ENCODE assay signal across 16 cellular contexts in the genomic region with DNA sequence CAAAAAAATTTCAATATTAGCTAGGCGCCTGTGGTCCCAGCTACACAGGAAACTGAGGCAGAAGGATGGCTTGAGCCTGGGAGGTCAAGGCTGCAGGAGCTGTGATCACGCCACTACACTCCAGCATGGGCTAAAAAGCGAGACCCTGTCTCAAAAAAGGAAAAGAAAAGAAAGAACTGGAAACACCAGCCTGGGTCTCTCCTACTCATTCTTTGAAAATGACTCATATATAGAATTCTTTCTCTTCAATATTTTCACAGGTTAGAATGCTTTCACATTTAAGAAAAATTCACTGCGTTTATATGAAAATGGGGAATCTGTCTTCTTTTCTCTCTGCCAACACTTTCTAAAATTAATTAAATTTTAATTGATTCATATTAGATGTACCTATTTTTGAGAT.
DNase-seq lines count a peak whose midpoint lies in the region; ATAC-seq and TF ChIP-seq lines count a peak whose summit lies in the region.
"Had no signal": no experiment of that assay in that cellular context is flagged by ENCODE, and none has a peak within 500 bp of the region (broad histone marks: within the 10 kb centered on the region; RNA-seq: fewer than 3 reads in every experiment).

No MANE protein-coding gene starts in this region.

- CTCF ChIA-PET in activated naive CD4-positive, alpha-beta T cell treated with anti-CD3 and anti-CD28 coated beads, Interleukin-2, amount 10 ng/mL, durations not matched to agents 7 days and 5 days (lab: Charles Lee): interaction anchor here (0.9 to 8.5 kb wide), 6 partner anchors 181 to 1571 kb away, joined by 3 to 121 read pairs (median 8); partner anchors contain the start of gene C9orf40

- peak; percentile 71 to 85 for ATAC-seq in activated naive CD4-positive, alpha-beta T cell treated with anti-CD3 and anti-CD28 coated beads, Interleukin-2, amount 50 U/mL, for 72 hours
- ATAC-seq in GM21529 (IDR thresholded peaks at IDR 0.05; ENCODE audit: unreplicated experiment) (peak; percentile 70), HG03108 (IDR thresholded peaks at IDR 0.05; ENCODE audit: unreplicated experiment) (peak; percentile 57)
- ATAC-seq in stimulated activated naive B cell treated with anti-CD40 and anti-IgM and Interleukin-4, amounts not matched to agents 10 μg/mL and 1 μg/mL and 100 μg/mL, for 72 hours (replicated peaks): no peak
- ATAC-seq: esophagus mucosa, WTC11 had no signal

- peaks cover 0 to 6% of the 10 kb centered on the region in 2 donors for H3K9me3 Mint-ChIP-seq in activated naive CD4-positive, alpha-beta T cell treated with anti-CD3 and anti-CD28 coated beads, Interleukin-2, amount 50 U/mL, for 72 hours
- no peaks in the 10 kb centered on the region for H3K9me3 Mint-ChIP-seq in activated naive CD4-positive, alpha-beta T cell treated with anti-CD3 and anti-CD28 coated beads, Interleukin-2, amount 10 ng/mL, durations not matched to agents 7 days and 5 days
- H3K9me3 Mint-ChIP-seq in mesothelial cell of epicardium: peaks cover 4% of the 10 kb centered on the region
- no peaks in the 10 kb centered on the region for H3K9me3 Mint-ChIP-seq in stimulated activated naive B cell treated with anti-CD40 and anti-IgM and Interleukin-4, amounts not matched to agents 10 μg/mL and 1 μg/mL and 100 μg/mL, for 72 hours
- H3K9me3 Mint-ChIP-seq: dendritic cell treated with granulocyte-macrophage colony-stimulating factor and Interleukin-4, amounts not matched to agents 40 ng/mL and 50 ng/mL, for 4 days; WTC11 had no signal

- H3K4me3 Mint-ChIP-seq in activated naive CD4-positive, alpha-beta T cell treated with anti-CD3 and anti-CD28 coated beads, Interleukin-2, amount 10 ng/mL, durations not matched to agents 7 days and 5 days: no peak overlapping the region
- no peak overlapping the region for H3K4me3 Mint-ChIP-seq in mesothelial cell of epicardium
- no peak overlapping the region for H3K4me3 Mint-ChIP-seq in stimulated activated naive B cell treated with anti-CD40 and anti-IgM and Interleukin-4, amounts not matched to agents 10 μg/mL and 1 μg/mL and 100 μg/mL, for 72 hours
- H3K4me3 Mint-ChIP-seq: dendritic cell treated with granulocyte-macrophage colony-stimulating factor and Interleukin-4, amounts not matched to agents 40 ng/mL and 50 ng/mL, for 4 days; WTC11 had no signal

- no peak for DNase-seq in activated naive CD4-positive, alpha-beta T cell treated with anti-CD3 and anti-CD28 coated beads, Interleukin-2, amount 50 U/mL, for 72 hours (ENCODE audit: low spot score in 2 of 2)
- no peak for DNase-seq in activated naive CD4-positive, alpha-beta T cell treated with anti-CD3 and anti-CD28 coated beads, Interleukin-2, amount 10 ng/mL, durations not matched to agents 7 days and 5 days
- DNase-seq in mesothelial cell of epicardium (ENCODE audit: low spot score in 2 of 2, unreplicated experiment in 2 of 2) (no peak), anterior cingulate cortex (lab: John Stamatoyannopoulos, UW) (no peak), DMS53 treated with DMSO at 0.1 percent for 48 hours (lab: John Stamatoyannopoulos, UW; ENCODE audit: unreplicated experiment) (no peak)
- no peak for DNase-seq in stimulated activated naive B cell treated with anti-CD40 and anti-IgM and Interleukin-4, amounts not matched to agents 10 μg/mL and 1 μg/mL and 100 μg/mL, for 72 hours
- DNase-seq: COR-L47, GF-D8, hippocampal formation, NCI-H2029 treated with DMSO at 0.1 percent for 48 hours, spleen had no signal

- TF ChIP-seq CTCF in mesothelial cell of epicardium (IDR thresholded peaks at IDR 0.05; ENCODE audit: unreplicated experiment): no peak

- peaks cover 8% of the 10 kb centered on the region for H3K27me3 Mint-ChIP-seq in activated naive CD4-positive, alpha-beta T cell treated with anti-CD3 and anti-CD28 coated beads, Interleukin-2, amount 10 ng/mL, durations not matched to agents 7 days and 5 days
- peaks cover 10% of the 10 kb centered on the region for H3K27me3 Mint-ChIP-seq in mesothelial cell of epicardium (ENCODE audit: low read depth)
- peaks cover 18 to 21% of the 10 kb centered on the region in 2 donors for H3K27me3 Mint-ChIP-seq in stimulated activated naive B cell treated with anti-CD40 and anti-IgM and Interleukin-4, amounts not matched to agents 10 μg/mL and 1 μg/mL and 100 μg/mL, for 72 hours

- H3K36me3 Mint-ChIP-seq in activated naive CD4-positive, alpha-beta T cell treated with anti-CD3 and anti-CD28 coated beads, Interleukin-2, amount 50 U/mL, for 72 hours: peaks cover 0 to 7% of the 10 kb centered on the region in 2 donors
- no peaks in the 10 kb centered on the region for H3K36me3 Mint-ChIP-seq in activated naive CD4-positive, alpha-beta T cell treated with anti-CD3 and anti-CD28 coated beads, Interleukin-2, amount 10 ng/mL, durations not matched to agents 7 days and 5 days
- no peaks in the 10 kb centered on the region for H3K36me3 Mint-ChIP-seq in mesothelial cell of epicardium
- no peaks in the 10 kb centered on the region for H3K36me3 Mint-ChIP-seq in stimulated activated naive B cell treated with anti-CD40 and anti-IgM and Interleukin-4, amounts not matched to agents 10 μg/mL and 1 μg/mL and 100 μg/mL, for 72 hours
- H3K36me3 Mint-ChIP-seq: WTC11 had no signal

- peaks cover 2% of the 10 kb centered on the region for H3K4me1 Mint-ChIP-seq in activated naive CD4-positive, alpha-beta T cell treated with anti-CD3 and anti-CD28 coated beads, Interleukin-2, amount 10 ng/mL, durations not matched to agents 7 days and 5 days
- peaks cover 2% of the 10 kb centered on the region for H3K4me1 Mint-ChIP-seq in mesothelial cell of epicardium
- no peaks in the 10 kb centered on the region for H3K4me1 Mint-ChIP-seq in stimulated activated naive B cell treated with anti-CD40 and anti-IgM and Interleukin-4, amounts not matched to agents 10 μg/mL and 1 μg/mL and 100 μg/mL, for 72 hours

- H3K27ac Mint-ChIP-seq in activated naive CD4-positive, alpha-beta T cell treated with anti-CD3 and anti-CD28 coated beads, Interleukin-2, amount 50 U/mL, for 72 hours: peak overlapping the region; percentile 12 to 53
- no peak overlapping the region for H3K27ac Mint-ChIP-seq in activated naive CD4-positive, alpha-beta T cell treated with anti-CD3 and anti-CD28 coated beads, Interleukin-2, amount 10 ng/mL, durations not matched to agents 7 days and 5 days
- peak overlapping the region; percentile 22 for H3K27ac Mint-ChIP-seq in mesothelial cell of epicardium
- H3K27ac Mint-ChIP-seq in stimulated activated naive B cell treated with anti-CD40 and anti-IgM and Interleukin-4, amounts not matched to agents 10 μg/mL and 1 μg/mL and 100 μg/mL, for 72 hours: no peak overlapping the region
- H3K27ac Mint-ChIP-seq: dendritic cell treated with granulocyte-macrophage colony-stimulating factor and Interleukin-4, amounts not matched to agents 40 ng/mL and 50 ng/mL, for 4 days; WTC11 had no signal

Comparison
In these comparisons a context has a peak if more than half of its experiments do, and no peak if none do; other contexts are left out.
1. H3K27ac Mint-ChIP-seq: peak in activated naive CD4-positive, alpha-beta T cell treated with anti-CD3 and anti-CD28 coated beads, Interleukin-2, amount 50 U/mL, for 72 hours (2 of 2) and mesothelial cell of epicardium (single experiment); none in activated naive CD4-positive, alpha-beta T cell treated with anti-CD3 and anti-CD28 coated beads, Interleukin-2, amount 10 ng/mL, durations not matched to agents 7 days and 5 days (single experiment) and stimulated activated naive B cell treated with anti-CD40 and anti-IgM and Interleukin-4, amounts not matched to agents 10 μg/mL and 1 μg/mL and 100 μg/mL, for 72 hours (single experiment).
2. ATAC-seq: peak in activated naive CD4-positive, alpha-beta T cell treated with anti-CD3 and anti-CD28 coated beads, Interleukin-2, amount 50 U/mL, for 72 hours (2 of 2), GM21529 (single experiment) and HG03108 (single experiment); none in stimulated activated naive B cell treated with anti-CD40 and anti-IgM and Interleukin-4, amounts not matched to agents 10 μg/mL and 1 μg/mL and 100 μg/mL, for 72 hours (0 of 2).